3 cellular contexts compared by ENCODE assay signal in the genomic region with DNA sequence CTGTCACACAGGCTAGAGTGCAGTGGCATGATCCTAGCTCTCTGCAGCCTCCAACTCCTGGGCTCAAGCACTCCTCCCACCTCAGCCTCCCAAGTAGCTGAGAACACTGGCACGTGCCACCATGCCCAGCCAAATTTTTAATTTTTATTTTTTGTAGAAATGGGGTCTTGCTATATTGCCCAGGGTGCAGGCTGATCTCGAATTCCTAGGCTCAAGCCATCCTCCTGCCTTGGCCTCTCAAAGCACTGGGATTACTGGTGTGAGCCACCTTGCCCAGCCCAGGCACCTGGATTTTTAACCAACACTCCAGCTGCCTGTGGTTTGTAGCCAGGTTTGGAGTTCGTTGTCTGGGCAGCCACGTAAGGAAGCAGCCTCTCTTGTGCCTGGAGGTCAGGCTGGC.
"Had no signal": no experiment of that assay in that cellular context is flagged by ENCODE, and none has a peak within 500 bp of the region (broad histone marks: within the 10 kb centered on the region; RNA-seq: fewer than 3 reads in every experiment).

No MANE protein-coding gene starts in this region.

- H3K4me3 ChIP-seq: GM12878 had no signal

- DNase-seq: GDM1, GF-D8 had no signal

- ATAC-seq: GM12878 had no signal
